8 cellular contexts compared by ENCODE assay signal in genomic region chr7:12067156-12067831, GRCh38.
DNase-seq lines count a peak whose midpoint lies in the region; ATAC-seq, FAIRE-seq and TF ChIP-seq lines count a peak whose summit lies in the region.

No MANE protein-coding gene starts in this region.

- TF ChIP-seq CTCF in AG10803 (conservative IDR thresholded peaks at IDR 0.05; ENCODE audit: low read length), result peak; percentile 55
- TF ChIP-seq CTCF in endothelial cell of umbilical vein (IDR thresholded peaks at IDR 0.05; ENCODE audit: extremely low read depth in 1 of 2, insufficient read depth in 1 of 2, low read depth in 1 of 2, low read length in 2 of 2), result peak; percentile 57 to 62
- peak; percentile 65 for TF ChIP-seq CTCF in natural killer cell (IDR thresholded peaks at IDR 0.05)

- no peaks in the 10 kb centered on the region for H3K36me3 ChIP-seq in endothelial cell of umbilical vein (ENCODE audit: control insufficient read depth in 2 of 2, extremely low read depth in 1 of 2, insufficient read depth in 2 of 2, low read length in 2 of 2)

- POLR2A ChIA-PET in activated CD8-positive, alpha-beta T cell treated with anti-CD3 and anti-CD28 coated beads, Interleukin-2, amount 10 ng/mL, durations not matched to agents 7 days and 5 days (lab: Charles Lee), result no interaction called here
- POLR2A ChIA-PET in endothelial cell of umbilical vein (lab: Charles Lee), result no interaction called here

- no peaks in the 10 kb centered on the region for H3K79me2 ChIP-seq in endothelial cell of umbilical vein (ENCODE audit: control insufficient read depth, insufficient read depth, low read length)

- DNase-seq in AG10803 (ENCODE audit: low read depth) (peak; percentile 26), NCI-H69 (lab: John Stamatoyannopoulos, UW) (peak; percentile 83), endothelial cell of umbilical vein (ENCODE audit: low read depth, low spot score) (peak; percentile 60), natural killer cell (peak; percentile 24)
- peak; percentile 72 for DNase-seq in activated CD8-positive, alpha-beta T cell treated with anti-CD3 and anti-CD28 coated beads, Interleukin-2, amount 10 ng/mL, durations not matched to agents 7 days and 5 days
- peak; percentile 41 to 44 for DNase-seq in stimulated activated naive CD8-positive, alpha-beta T cell treated with anti-CD3 and anti-CD28 coated beads, Interleukin-15, amount 100 ng/mL, for 72 hours

- no peak for TF ChIP-seq POLR2A in endothelial cell of umbilical vein (IDR thresholded peaks at IDR 0.05; ENCODE audit: low read depth, low read length)

- no TSS peak for BruUV-seq in endothelial cell of umbilical vein (replicated peaks; lab: Mats Ljungman, UMichigan)

- H3K4me3 ChIP-seq in AG10803 (ENCODE audit: low read length) (no peak overlapping the region), endothelial cell of umbilical vein (replicated peaks in 1 of 3; ENCODE audit: insufficient read depth in 1 of 3, low read depth in 1 of 3, low read length in 3 of 3) (no peak overlapping the region)

- no peaks in the 10 kb centered on the region for H3K27me3 ChIP-seq in endothelial cell of umbilical vein (ENCODE audit: control insufficient read depth in 2 of 2, insufficient read depth in 2 of 2, low read length in 2 of 2)

- H3K9me3 ChIP-seq in endothelial cell of umbilical vein (replicated peaks; ENCODE audit: control insufficient read depth, insufficient read depth, low read length), result no peaks in the 10 kb centered on the region

- FAIRE-seq in endothelial cell of umbilical vein (lab: Jason Lieb, UNC), result peak; percentile 80

- no peak overlapping the region for H3K27ac Mint-ChIP-seq in activated CD8-positive, alpha-beta T cell treated with anti-CD3 and anti-CD28 coated beads, Interleukin-2, amount 10 ng/mL, durations not matched to agents 7 days and 5 days
- no peak overlapping the region for H3K27ac Mint-ChIP-seq in natural killer cell
- H3K27ac Mint-ChIP-seq in stimulated activated naive CD8-positive, alpha-beta T cell treated with anti-CD3 and anti-CD28 coated beads, Interleukin-15, amount 100 ng/mL, for 72 hours, result peak overlapping the region in 1 of 2 donors; percentile 3

- H4K20me1 ChIP-seq in endothelial cell of umbilical vein (replicated peaks; ENCODE audit: control insufficient read depth, extremely low read depth, insufficient read depth, low read length), result no peaks in the 10 kb centered on the region

- intact Hi-C loops in endothelial cell of umbilical vein (cut with micrococcal nuclease) (loop anchor here (1.0 to 5.0 kb wide), 8 partner anchors 177 to 695 kb away; no protein-coding TSS in a partner anchor), natural killer cell (cut with micrococcal nuclease) (loop anchor here (5.0 kb wide), 1 partner anchor 430 kb away; no protein-coding TSS in a partner anchor)

- no peaks in the 10 kb centered on the region for H3K36me3 Mint-ChIP-seq in activated CD8-positive, alpha-beta T cell treated with anti-CD3 and anti-CD28 coated beads, Interleukin-2, amount 10 ng/mL, durations not matched to agents 7 days and 5 days (ENCODE audit: low read depth)
- no peaks in the 10 kb centered on the region for H3K36me3 Mint-ChIP-seq in natural killer cell

- no peak overlapping the region for H3K4me3 Mint-ChIP-seq in activated CD8-positive, alpha-beta T cell treated with anti-CD3 and anti-CD28 coated beads, Interleukin-2, amount 10 ng/mL, durations not matched to agents 7 days and 5 days
- no peak overlapping the region for H3K4me3 Mint-ChIP-seq in natural killer cell
- no peak overlapping the region for H3K4me3 Mint-ChIP-seq in stimulated activated naive CD8-positive, alpha-beta T cell treated with anti-CD3 and anti-CD28 coated beads, Interleukin-15, amount 100 ng/mL, for 72 hours

- no peaks in the 10 kb centered on the region for H3K9me3 Mint-ChIP-seq in activated CD8-positive, alpha-beta T cell treated with anti-CD3 and anti-CD28 coated beads, Interleukin-2, amount 10 ng/mL, durations not matched to agents 7 days and 5 days (ENCODE audit: insufficient read depth)
- H3K9me3 Mint-ChIP-seq in natural killer cell, result no peaks in the 10 kb centered on the region
- no peaks in the 10 kb centered on the region for H3K9me3 Mint-ChIP-seq in stimulated activated naive CD8-positive, alpha-beta T cell treated with anti-CD3 and anti-CD28 coated beads, Interleukin-15, amount 100 ng/mL, for 72 hours

- no peaks in the 10 kb centered on the region for H3K4me1 Mint-ChIP-seq in activated CD8-positive, alpha-beta T cell treated with anti-CD3 and anti-CD28 coated beads, Interleukin-2, amount 10 ng/mL, durations not matched to agents 7 days and 5 days (ENCODE audit: low read depth)
- H3K4me1 Mint-ChIP-seq in natural killer cell, result no peaks in the 10 kb centered on the region
- no peaks in the 10 kb centered on the region for H3K4me1 Mint-ChIP-seq in stimulated activated naive CD8-positive, alpha-beta T cell treated with anti-CD3 and anti-CD28 coated beads, Interleukin-15, amount 100 ng/mL, for 72 hours

- dilution Hi-C loops in endothelial cell of umbilical vein (cut with MboI; ENCODE audit: extremely low pct_ligation_motif_present, low sequenced_read_pairs), result no loop called here

- no peaks in the 10 kb centered on the region for H3K9me1 ChIP-seq in endothelial cell of umbilical vein (replicated peaks; ENCODE audit: control insufficient read depth, extremely low read depth, insufficient read depth, low read length)

- no peaks in the 10 kb centered on the region for H3K4me1 ChIP-seq in endothelial cell of umbilical vein (ENCODE audit: control insufficient read depth, extremely low read depth, insufficient read depth, low read length)

- no peak overlapping the region for H3K9ac ChIP-seq in endothelial cell of umbilical vein (replicated peaks; ENCODE audit: extremely low read depth, insufficient read depth, low read length)

- peaks cover 2% of the 10 kb centered on the region for H3K27me3 Mint-ChIP-seq in activated CD8-positive, alpha-beta T cell treated with anti-CD3 and anti-CD28 coated beads, Interleukin-2, amount 10 ng/mL, durations not matched to agents 7 days and 5 days (ENCODE audit: low read depth)
- no peaks in the 10 kb centered on the region for H3K27me3 Mint-ChIP-seq in natural killer cell (ENCODE audit: low read depth in 2 of 2)
- no peaks in the 10 kb centered on the region for H3K27me3 Mint-ChIP-seq in stimulated activated naive CD8-positive, alpha-beta T cell treated with anti-CD3 and anti-CD28 coated beads, Interleukin-15, amount 100 ng/mL, for 72 hours

- ATAC-seq in GM18861 (IDR thresholded peaks at IDR 0.05; ENCODE audit: unreplicated experiment) (peak; percentile 76), HG03280 (IDR thresholded peaks at IDR 0.05; ENCODE audit: unreplicated experiment) (peak; percentile 69), natural killer cell (peak; percentile 55 to 60 (median 57))
- peak; percentile 77 for ATAC-seq in activated CD8-positive, alpha-beta T cell treated with anti-CD3 and anti-CD28 coated beads, Interleukin-2, amount 10 ng/mL, durations not matched to agents 7 days and 5 days
- peak; percentile 71 for ATAC-seq in stimulated activated naive CD8-positive, alpha-beta T cell treated with anti-CD3 and anti-CD28 coated beads, Interleukin-15, amount 100 ng/mL, for 72 hours

- no peak overlapping the region for H2AFZ ChIP-seq in endothelial cell of umbilical vein (ENCODE audit: low read depth, low read length)

- H3K4me2 ChIP-seq in endothelial cell of umbilical vein (ENCODE audit: insufficient read depth, low read length), result no peak overlapping the region

- no peak overlapping the region for H3K27ac ChIP-seq in endothelial cell of umbilical vein (ENCODE audit: insufficient read depth, low read depth, low read length)

- CTCF ChIA-PET in activated CD8-positive, alpha-beta T cell treated with anti-CD3 and anti-CD28 coated beads, Interleukin-2, amount 10 ng/mL, durations not matched to agents 7 days and 5 days (lab: Charles Lee), result interaction anchor here (2.2 kb wide), 1 partner anchor 256 kb away, joined by 14 read pairs; no protein-coding TSS in a partner anchor
- CTCF ChIA-PET in endothelial cell of umbilical vein (lab: Charles Lee), result interaction anchor here (1.3 to 3.3 kb wide), 3 partner anchors 226 to 255 kb away, joined by 3 to 21 read pairs (median 13); no protein-coding TSS in a partner anchor

TF ChIP-seq in endothelial cell of umbilical vein, 7 proteins besides CTCF, POLR2A, EP300 and RAD21:
- no peak for TF ChIP-seq EZH2 (IDR thresholded peaks at IDR 0.05; ENCODE audit: borderline replicate concordance, low read depth, low read length, severe bottlenecking)
- no peak for TF ChIP-seq FOS (IDR thresholded peaks at IDR 0.05; ENCODE audit: borderline replicate concordance, insufficient read depth, low read length)
- TF ChIP-seq GATA2 (IDR thresholded peaks at IDR 0.05; ENCODE audit: insufficient read depth, insufficient read length, low read depth, low read length), result no peak
- TF ChIP-seq MYC (IDR thresholded peaks at IDR 0.05; ENCODE audit: low read depth, low read length), result no peak
- TF ChIP-seq POLR2AphosphoS5 (IDR thresholded peaks at IDR 0.05; ENCODE audit: insufficient read depth, low read depth, low read length), result no peak
- no peak for TF ChIP-seq JUN (IDR thresholded peaks at IDR 0.05; ENCODE audit: borderline replicate concordance, insufficient read depth, insufficient read length, low read depth)
- TF ChIP-seq, protein P1, sequence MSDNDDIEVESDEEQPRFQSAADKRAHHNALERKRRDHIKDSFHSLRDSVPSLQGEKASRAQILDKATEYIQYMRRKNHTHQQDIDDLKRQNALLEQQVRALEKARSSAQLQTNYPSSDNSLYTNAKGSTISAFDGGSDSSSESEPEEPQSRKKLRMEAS (IDR thresholded peaks at IDR 0.05; ENCODE audit: insufficient read depth, insufficient read length), result no peak

Comparison
In these comparisons a context has a peak if more than half of its experiments do, and no peak if none do; other contexts are left out.
1. DNase-seq: peak in every context shown above with its lines; median percentile 83 in NCI-H69; 72 in activated CD8-positive, alpha-beta T cell treated with anti-CD3 and anti-CD28 coated beads, Interleukin-2, amount 10 ng/mL, durations not matched to agents 7 days and 5 days; 60 in endothelial cell of umbilical vein; 42 in stimulated activated naive CD8-positive, alpha-beta T cell treated with anti-CD3 and anti-CD28 coated beads, Interleukin-15, amount 100 ng/mL, for 72 hours; 26 in AG10803; 24 in natural killer cell.